ENCODE assay signal across 31 cellular contexts in genomic region chr6:31471711-31472110, GRCh38. TPM values are rescaled to one million over a fixed set of nuclear protein-coding genes. Genes with fewer than 3 reads are reported as not detected.
DNase-seq lines count a peak whose midpoint lies in the region; ATAC-seq and TF ChIP-seq lines count a peak whose summit lies in the region.
"Had no signal": no experiment of that assay in that cellular context is flagged by ENCODE, and none has a peak within 500 bp of the region (broad histone marks: within the 10 kb centered on the region; RNA-seq: fewer than 3 reads in every experiment).

No MANE protein-coding gene starts in this region.

- WGBS in heart left ventricle, 4 donors: 75 to 88% (median 77%) methylated on average over 2 of the region's 2 CpGs

- H3K27me3 ChIP-seq in heart left ventricle (no peaks in the 10 kb centered on the region), MG63 (no peaks in the 10 kb centered on the region)
- H3K27me3 ChIP-seq: colonic mucosa, neutrophil, right lobe of liver had no signal

- no peaks in the 10 kb centered on the region for H3K9me3 ChIP-seq in heart left ventricle
- no peaks in the 10 kb centered on the region for H3K9me3 ChIP-seq in MG63
- H3K9me3 ChIP-seq: colonic mucosa, neutrophil, right lobe of liver, SK-N-SH had no signal

- peak overlapping the region; percentile 53 for H3K27ac Mint-ChIP-seq in stimulated activated naive CD8-positive, alpha-beta T cell treated with anti-CD3 and anti-CD28 coated beads, Interleukin-15, Interleukin-2, amounts not matched to agents 100 ng/mL and 50 ng/mL, for 24 hours
- H3K27ac Mint-ChIP-seq in activated naive CD8-positive, alpha-beta T cell treated with anti-CD3 and anti-CD28 coated beads for 36 hours: peak overlapping the region; percentile 67
- H3K27ac Mint-ChIP-seq in naive B cell: peak overlapping the region in 4 of 6 donors; percentile 44 to 65 (median 54)
- H3K27ac Mint-ChIP-seq: activated CD8-positive, alpha-beta memory T cell treated with anti-CD3 and anti-CD28 coated beads, Interleukin-2, amount 10 ng/mL, durations not matched to agents 7 days and 5 days; progenitor cell of endocrine pancreas; T-helper 2 cell treated with Interferon-gamma antibody and Interleukin-4, amounts not matched to agents 5 μg/mL and 100 μg/mL, for 36 hours had no signal

- H3K4me3 Mint-ChIP-seq in stimulated activated naive CD8-positive, alpha-beta T cell treated with anti-CD3 and anti-CD28 coated beads, Interleukin-15, Interleukin-2, amounts not matched to agents 100 ng/mL and 50 ng/mL, for 24 hours: no peak overlapping the region
- no peak overlapping the region for H3K4me3 Mint-ChIP-seq in activated naive CD8-positive, alpha-beta T cell treated with anti-CD3 and anti-CD28 coated beads for 36 hours
- H3K4me3 Mint-ChIP-seq in naive B cell: no peak overlapping the region
- H3K4me3 Mint-ChIP-seq: activated CD8-positive, alpha-beta memory T cell treated with anti-CD3 and anti-CD28 coated beads, Interleukin-2, amount 10 ng/mL, durations not matched to agents 7 days and 5 days; T-helper 2 cell treated with Interferon-gamma antibody and Interleukin-4, amounts not matched to agents 5 μg/mL and 100 μg/mL, for 36 hours had no signal

- H3K36me3 ChIP-seq in heart left ventricle (peaks cover 0 to 16% (median 0%) of the 10 kb centered on the region in 9 donors), MG63 (no peaks in the 10 kb centered on the region)
- H3K36me3 ChIP-seq: cardiac muscle cell, colonic mucosa, right lobe of liver had no signal

- intact Hi-C loops in heart left ventricle (cut with DNase I): loop anchor here in 1 of 10 donors (2.0 kb wide), 1 partner anchor 27 kb away; the partner anchor contains the start of gene MICB

- no peak for ATAC-seq in stimulated activated naive CD8-positive, alpha-beta T cell treated with anti-CD3 and anti-CD28 coated beads, Interleukin-15, Interleukin-2, amounts not matched to agents 100 U/mL and 50 U/mL, for 24 hours
- ATAC-seq in naive B cell (ENCODE audit: low read depth in 2 of 2) (no peak), HG02840 (IDR thresholded peaks at IDR 0.05; ENCODE audit: low FRiP score, unreplicated experiment) (no peak), heart left ventricle (no peak)
- ATAC-seq: activated CD8-positive, alpha-beta memory T cell treated with anti-CD3 and anti-CD28 coated beads, Interleukin-2, amount 10 ng/mL, durations not matched to agents 7 days and 5 days; PC-3; right lobe of liver had no signal

- DNase-seq in stimulated activated naive CD8-positive, alpha-beta T cell treated with anti-CD3 and anti-CD28 coated beads, Interleukin-15, Interleukin-2, amounts not matched to agents 100 U/mL and 50 U/mL, for 24 hours: no peak
- no peak for DNase-seq in activated naive CD8-positive, alpha-beta T cell treated with anti-CD3 and anti-CD28 coated beads for 36 hours
- DNase-seq in naive B cell (no peak), heart left ventricle (no peak), MG63 (no peak), T-helper 9 cell (no peak)
- DNase-seq: activated CD8-positive, alpha-beta memory T cell treated with anti-CD3 and anti-CD28 coated beads, Interleukin-2, amount 10 ng/mL, durations not matched to agents 7 days and 5 days; Calu3; colonic mucosa; DMS79; erythroblast; Kasumi-1; NCI-H1436; NCI-H2081; NCI-H226; NCI-H526 treated with DMSO at 0.1 percent for 48 hours; NK-92 treated with Interleukin-12 subunit alpha and Interleukin-12 subunit beta, amount 100 ng/mL, for 24 hours; PC-3; right lobe of liver; SK-N-SH; stimulated activated CD8-positive, alpha-beta memory T cell treated with anti-CD3 and anti-CD28 coated beads, Interleukin-4, amount 100 ng/mL, for 48 hours; substantia nigra; trophoblast cell had no signal

- H3K4me3 ChIP-seq in heart left ventricle (no peak overlapping the region), MG63 (no peak overlapping the region)
- H3K4me3 ChIP-seq: cardiac muscle cell, colonic mucosa, right lobe of liver had no signal

- no peaks in the 10 kb centered on the region for H3K9me3 Mint-ChIP-seq in stimulated activated naive CD8-positive, alpha-beta T cell treated with anti-CD3 and anti-CD28 coated beads, Interleukin-15, Interleukin-2, amounts not matched to agents 100 ng/mL and 50 ng/mL, for 24 hours
- no peaks in the 10 kb centered on the region for H3K9me3 Mint-ChIP-seq in activated naive CD8-positive, alpha-beta T cell treated with anti-CD3 and anti-CD28 coated beads for 36 hours
- peaks cover 0 to 2% (median 0%) of the 10 kb centered on the region in 7 donors for H3K9me3 Mint-ChIP-seq in naive B cell
- H3K9me3 Mint-ChIP-seq: T-helper 2 cell treated with Interferon-gamma antibody and Interleukin-4, amounts not matched to agents 5 μg/mL and 100 μg/mL, for 36 hours had no signal

- H3K4me1 Mint-ChIP-seq in stimulated activated naive CD8-positive, alpha-beta T cell treated with anti-CD3 and anti-CD28 coated beads, Interleukin-15, Interleukin-2, amounts not matched to agents 100 ng/mL and 50 ng/mL, for 24 hours (ENCODE audit: low read depth): peaks cover 76% of the 10 kb centered on the region
- H3K4me1 Mint-ChIP-seq in activated naive CD8-positive, alpha-beta T cell treated with anti-CD3 and anti-CD28 coated beads for 36 hours: peaks cover 78% of the 10 kb centered on the region
- H3K4me1 Mint-ChIP-seq in naive B cell: peaks cover 72 to 89% (median 77%) of the 10 kb centered on the region in 3 donors

- no peaks in the 10 kb centered on the region for H3K27me3 Mint-ChIP-seq in stimulated activated naive CD8-positive, alpha-beta T cell treated with anti-CD3 and anti-CD28 coated beads, Interleukin-15, Interleukin-2, amounts not matched to agents 100 ng/mL and 50 ng/mL, for 24 hours
- H3K27me3 Mint-ChIP-seq in activated naive CD8-positive, alpha-beta T cell treated with anti-CD3 and anti-CD28 coated beads for 36 hours: no peaks in the 10 kb centered on the region
- no peaks in the 10 kb centered on the region for H3K27me3 Mint-ChIP-seq in naive B cell
- H3K27me3 Mint-ChIP-seq: activated CD8-positive, alpha-beta memory T cell treated with anti-CD3 and anti-CD28 coated beads, Interleukin-2, amount 10 ng/mL, durations not matched to agents 7 days and 5 days had no signal

- no peak for TF ChIP-seq CTCF in heart left ventricle (IDR thresholded peaks at IDR 0.05)

- no peak overlapping the region for H3K27ac ChIP-seq in heart left ventricle
- H3K27ac ChIP-seq: cardiac muscle cell, colonic mucosa, neutrophil, right lobe of liver had no signal

- H3K4me1 ChIP-seq in heart left ventricle: peaks cover 0 to 47% (median 4%) of the 10 kb centered on the region in 12 donors
- H3K4me1 ChIP-seq: colonic mucosa, right lobe of liver had no signal

- TF ChIP-seq POLR2A in heart left ventricle (IDR thresholded peaks at IDR 0.05): no peak

- H3K36me3 Mint-ChIP-seq in stimulated activated naive CD8-positive, alpha-beta T cell treated with anti-CD3 and anti-CD28 coated beads, Interleukin-15, Interleukin-2, amounts not matched to agents 100 ng/mL and 50 ng/mL, for 24 hours (ENCODE audit: low read depth): peaks cover 8% of the 10 kb centered on the region
- H3K36me3 Mint-ChIP-seq in activated naive CD8-positive, alpha-beta T cell treated with anti-CD3 and anti-CD28 coated beads for 36 hours: peaks cover 24% of the 10 kb centered on the region
- peaks cover 0 to 13% of the 10 kb centered on the region in 2 donors for H3K36me3 Mint-ChIP-seq in naive B cell

RNA-seq across cellular contexts. Expression of gene MICB, which starts 26.2 kb away (rescaled TPM):
- 10 to 100 TPM; 17.7 to 18.5 TPM for total RNA-seq in activated naive CD8-positive, alpha-beta T cell treated with anti-CD3 and anti-CD28 coated beads for 36 hours
- polyA plus RNA-seq in naive B cell (ENCODE audit: low read depth in 6 of 6) (10 to 100 TPM in 3 of 6 donors, 1 to 10 TPM in 3; 4.4 to 14.3 (median 9.7) TPM), heart left ventricle (1 to 10 TPM in 1 of 2 donors, under 1 TPM in 1; 0.84 to 1.3 TPM)
- total RNA-seq in heart left ventricle: 1 to 10 TPM; 1.1 to 8.8 (median 1.5) TPM
- total RNA-seq in MG63 (2014; rRNA removed; shearing (Covaris generic); ENCODE audit: low replicate concordance): 13.1 and 17.6 TPM in 2 replicates

RNA-seq across cellular contexts. Expression of gene MCCD1, which starts 57.1 kb away (rescaled TPM):
- total RNA-seq in activated naive CD8-positive, alpha-beta T cell treated with anti-CD3 and anti-CD28 coated beads for 36 hours: not detected
- polyA plus RNA-seq in naive B cell (ENCODE audit: low read depth in 6 of 6) (not detected), heart left ventricle (not detected)
- not detected for total RNA-seq in heart left ventricle
- total RNA-seq in MG63 (2014; rRNA removed; shearing (Covaris generic); ENCODE audit: low replicate concordance): not detected in 2 replicates
- total RNA-seq: activated CD8-positive, alpha-beta memory T cell treated with anti-CD3 and anti-CD28 coated beads, Interleukin-2, amount 10 ng/mL, durations not matched to agents 7 days and 5 days; astrocyte; Calu3; cardiac muscle cell; colonic mucosa; PC-3; progenitor cell of endocrine pancreas; right lobe of liver had no signal
- polyA plus RNA-seq: BJ, cardiac muscle cell, SK-N-SH had no signal
